In genomic region chr9:128689820-128690683, GRCh38 we compare ENCODE assay signal across 8 cellular contexts. TPM values are rescaled to one million over a fixed set of nuclear protein-coding genes. Genes with fewer than 3 reads are reported as not detected.
DNase-seq lines count a peak whose midpoint lies in the region; ATAC-seq and TF ChIP-seq lines count a peak whose summit lies in the region.

No MANE protein-coding gene starts in this region.

- H3K9me3 ChIP-seq in CD8-positive, alpha-beta T cell (ENCODE audit: low read length): no peaks in the 10 kb centered on the region
- no peaks in the 10 kb centered on the region for H3K9me3 ChIP-seq in right cardiac atrium (ENCODE audit: control insufficient read depth, low read length)
- no peaks in the 10 kb centered on the region for H3K9me3 ChIP-seq in psoas muscle

- POLR2A ChIA-PET in CD8-positive, alpha-beta T cell (lab: Charles Lee): interaction anchor here (1.1 to 2.4 kb wide), 8 partner anchors 10 to 137 kb away, joined by 3 to 14 read pairs (median 6); partner anchors contain the start of genes ENDOG, SPTAN1, ZDHHC12 and ZER1
- POLR2A ChIA-PET in RWPE1 (lab: Yijun Ruan, JAX; ENCODE audit: low non-redundant PET): no interaction called here

- H3K36me3 Mint-ChIP-seq in CD8-positive, alpha-beta T cell: peaks cover 44% of the 10 kb centered on the region
- peaks cover 45% of the 10 kb centered on the region for H3K36me3 Mint-ChIP-seq in activated naive CD8-positive, alpha-beta T cell treated with anti-CD3 and anti-CD28 coated beads, Interleukin-2, amount 50 U/mL, for 24 hours (ENCODE audit: low read depth)

- CTCF ChIA-PET in CD8-positive, alpha-beta T cell (lab: Charles Lee): interaction anchor here (1.0 kb wide), 1 partner anchor 12 kb away, joined by 4 read pairs; the partner anchor contains the start of gene PKN3
- CTCF ChIA-PET in RWPE1 (lab: Yijun Ruan, JAX): interaction anchor here (0.7 to 1.2 kb wide), 4 partner anchors 12 to 163 kb away, joined by 3 to 4 read pairs (median 4); partner anchors contain the start of gene PKN3

- H3K27ac Mint-ChIP-seq in CD8-positive, alpha-beta T cell: peak overlapping the region; percentile 99
- peak overlapping the region; percentile 91 for H3K27ac Mint-ChIP-seq in activated naive CD8-positive, alpha-beta T cell treated with anti-CD3 and anti-CD28 coated beads, Interleukin-2, amount 50 U/mL, for 24 hours

- peaks cover 57% of the 10 kb centered on the region for H3K4me1 ChIP-seq in CD8-positive, alpha-beta T cell (ENCODE audit: insufficient read depth, low read length)
- no peaks in the 10 kb centered on the region for H3K4me1 ChIP-seq in right cardiac atrium (ENCODE audit: control insufficient read depth, insufficient read depth, low read length)
- H3K4me1 ChIP-seq in psoas muscle: peaks cover 11% of the 10 kb centered on the region

- H3K27ac ChIP-seq in CD8-positive, alpha-beta T cell (ENCODE audit: low read depth, low read length): peak overlapping the region; percentile 56
- H3K27ac ChIP-seq in RWPE1 (peak overlapping the region; percentile 98), right cardiac atrium (ENCODE audit: low read length) (no peak overlapping the region), psoas muscle (peak overlapping the region; percentile 66)

- under 1% methylated on average over 82 of the region's 83 CpGs for WGBS in right cardiac atrium
- WGBS in psoas muscle, 3 donors: 1 to 2% (median 1%) methylated on average over 29 to 83 of the region's 83 CpGs

- peak overlapping the region; percentile 100 for H3K4me3 Mint-ChIP-seq in CD8-positive, alpha-beta T cell
- H3K4me3 Mint-ChIP-seq in activated naive CD8-positive, alpha-beta T cell treated with anti-CD3 and anti-CD28 coated beads, Interleukin-2, amount 50 U/mL, for 24 hours: peak overlapping the region; percentile 91

- no peaks in the 10 kb centered on the region for H3K27me3 ChIP-seq in CD8-positive, alpha-beta T cell (ENCODE audit: insufficient read depth, low read length)
- H3K27me3 ChIP-seq in right cardiac atrium (ENCODE audit: control insufficient read depth, insufficient read depth): no peaks in the 10 kb centered on the region
- no peaks in the 10 kb centered on the region for H3K27me3 ChIP-seq in psoas muscle (ENCODE audit: insufficient read depth in 3 of 3, low read length in 2 of 3)

- DNase-seq in CD8-positive, alpha-beta T cell: peak; percentile 28 to 68 (median 54)
- DNase-seq in RWPE1 (ENCODE audit: low spot score) (peak; percentile 89), right cardiac atrium (peak; percentile 39 to 73 (median 71)), psoas muscle (peak in 1 of 2 donors; percentile 67)
- DNase-seq in activated naive CD8-positive, alpha-beta T cell treated with anti-CD3 and anti-CD28 coated beads, Interleukin-2, amount 50 U/mL, for 24 hours: peak; percentile 41

- ATAC-seq in CD8-positive, alpha-beta T cell: peak; percentile 10
- ATAC-seq in HG02588 (IDR thresholded peaks at IDR 0.05; ENCODE audit: unreplicated experiment): peak; percentile 5
- ATAC-seq in activated naive CD8-positive, alpha-beta T cell treated with anti-CD3 and anti-CD28 coated beads, Interleukin-2, amount 50 U/mL, for 24 hours: no peak
- no peak for ATAC-seq in right cardiac atrium
- ATAC-seq in psoas muscle: no peak
- no peak for ATAC-seq in GM21515 (IDR thresholded peaks at IDR 0.05; ENCODE audit: unreplicated experiment)
- ATAC-seq in HG03565 (IDR thresholded peaks at IDR 0.05; ENCODE audit: unreplicated experiment): no peak

- peaks cover 54% of the 10 kb centered on the region for H3K4me1 Mint-ChIP-seq in CD8-positive, alpha-beta T cell (ENCODE audit: low read depth)
- peaks cover 71% of the 10 kb centered on the region for H3K4me1 Mint-ChIP-seq in activated naive CD8-positive, alpha-beta T cell treated with anti-CD3 and anti-CD28 coated beads, Interleukin-2, amount 50 U/mL, for 24 hours

- intact Hi-C loops in CD8-positive, alpha-beta T cell (cut with DNase I, micrococcal nuclease): loop anchor here (1.0 to 10.0 kb wide), 10 partner anchors 12 to 415 kb away; partner anchors contain the start of genes ENDOG (in 2 of the 2), SPTAN1 (in 2 of the 2), ZDHHC12 (in 2 of the 2) and ZER1 (in 2 of the 2)
- intact Hi-C loops in right cardiac atrium (cut with DNase I): loop anchor here in 1 of 4 donors (10.0 kb wide), 1 partner anchor 315 kb away; the partner anchor contains the start of gene URM1
- intact Hi-C loops in psoas muscle (cut with DNase I): no loop called here

- no peaks in the 10 kb centered on the region for H3K27me3 Mint-ChIP-seq in CD8-positive, alpha-beta T cell (ENCODE audit: low read depth)
- H3K27me3 Mint-ChIP-seq in activated naive CD8-positive, alpha-beta T cell treated with anti-CD3 and anti-CD28 coated beads, Interleukin-2, amount 50 U/mL, for 24 hours: no peaks in the 10 kb centered on the region

- TF ChIP-seq CTCF in CD8-positive, alpha-beta T cell (IDR thresholded peaks at IDR 0.05): no peak
- TF ChIP-seq CTCF in RWPE1 (conservative IDR thresholded peaks at IDR 0.05; ENCODE audit: low read depth) (no peak), psoas muscle (IDR thresholded peaks at IDR 0.05) (no peak)

- H3K9me3 Mint-ChIP-seq in CD8-positive, alpha-beta T cell: no peaks in the 10 kb centered on the region
- no peaks in the 10 kb centered on the region for H3K9me3 Mint-ChIP-seq in activated naive CD8-positive, alpha-beta T cell treated with anti-CD3 and anti-CD28 coated beads, Interleukin-2, amount 50 U/mL, for 24 hours

- H3K4me3 ChIP-seq in CD8-positive, alpha-beta T cell (ENCODE audit: low read depth, low read length): peak overlapping the region; percentile 90
- H3K4me3 ChIP-seq in right cardiac atrium (ENCODE audit: low read length) (peak overlapping the region; percentile 99), psoas muscle (peak overlapping the region; percentile 90)

- H3K36me3 ChIP-seq in CD8-positive, alpha-beta T cell (ENCODE audit: insufficient read depth, low read length): peaks cover 31% of the 10 kb centered on the region
- peaks cover 0 to 42% of the 10 kb centered on the region in 2 donors for H3K36me3 ChIP-seq in psoas muscle (ENCODE audit: insufficient read depth in 1 of 2, low read depth in 1 of 2)

RNA-seq across cellular contexts. Expression of gene SET, which starts 1.0 kb away (rescaled TPM):
- 100 to 1,000 TPM; 243 to 260 TPM for total RNA-seq in CD8-positive, alpha-beta T cell
- total RNA-seq in right cardiac atrium (100 to 1,000 TPM; 180 to 210 (median 191) TPM), psoas muscle (100 to 1,000 TPM; 171 to 283 (median 203) TPM)
- polyA plus RNA-seq in right cardiac atrium (86.1 TPM), psoas muscle (100 to 1,000 TPM; 141 to 244 (median 230) TPM)

RNA-seq across cellular contexts. Expression of gene PKN3, which starts 12.3 kb away (rescaled TPM):
- total RNA-seq in CD8-positive, alpha-beta T cell: 1 to 10 TPM; 1.3 to 2.0 TPM
- total RNA-seq in right cardiac atrium (1 to 10 TPM; 4.7 to 8.7 (median 7.4) TPM), psoas muscle (1 to 10 TPM; 2.6 to 5.0 (median 3.4) TPM)
- polyA plus RNA-seq in right cardiac atrium (6.5 TPM), psoas muscle (1 to 10 TPM; 2.9 to 4.4 (median 3.1) TPM)

RNA-seq across cellular contexts. Expression of gene DYNC2I2, which starts 33.4 kb away (rescaled TPM):
- 1 to 10 TPM; 3.7 to 3.9 TPM for total RNA-seq in CD8-positive, alpha-beta T cell
- total RNA-seq in right cardiac atrium: 10 to 100 TPM; 13.5 to 25.6 (median 18.5) TPM
- 30.2 TPM for polyA plus RNA-seq in right cardiac atrium
- total RNA-seq in psoas muscle: 10 to 100 TPM in 2 of 4 donors, 1 to 10 TPM in 2; 6.3 to 10.3 (median 8.6) TPM
- polyA plus RNA-seq in psoas muscle: 10 to 100 TPM; 19.0 to 29.1 (median 25.0) TPM

RNA-seq across cellular contexts. Expression of gene ZDHHC12, which starts 33.9 kb away (rescaled TPM):
- total RNA-seq in CD8-positive, alpha-beta T cell: 10 to 100 TPM; 25.5 to 29.6 TPM
- 10 to 100 TPM in 1 of 4 donors, 1 to 10 TPM in 3; 8.3 to 11.5 (median 9.4) TPM for total RNA-seq in right cardiac atrium
- polyA plus RNA-seq in right cardiac atrium: 13.1 TPM
- 1 to 10 TPM; 4.5 to 7.2 (median 5.0) TPM for total RNA-seq in psoas muscle
- polyA plus RNA-seq in psoas muscle: 10 to 100 TPM in 2 of 3 donors, 1 to 10 TPM in 1; 9.7 to 18.5 (median 12.4) TPM

Comparison
In these comparisons a context has a peak if more than half of its experiments do, and no peak if none do; other contexts are left out.
1. ATAC-seq: peak in CD8-positive, alpha-beta T cell (single experiment) and HG02588 (single experiment); none in activated naive CD8-positive, alpha-beta T cell treated with anti-CD3 and anti-CD28 coated beads, Interleukin-2, amount 50 U/mL, for 24 hours (single experiment), right cardiac atrium (0 of 2), psoas muscle (0 of 4), GM21515 (single experiment) and HG03565 (single experiment).
2. intact Hi-C loops: an anchor here in CD8-positive, alpha-beta T cell (1.0 to 10.0 kb wide); none called in psoas muscle.
3. Peak in every context shown above with its lines, with median percentiles within 50 percentile points of each other: H3K4me3 ChIP-seq.